ENCODE assay signal across 1 cellular context in the genomic region with DNA sequence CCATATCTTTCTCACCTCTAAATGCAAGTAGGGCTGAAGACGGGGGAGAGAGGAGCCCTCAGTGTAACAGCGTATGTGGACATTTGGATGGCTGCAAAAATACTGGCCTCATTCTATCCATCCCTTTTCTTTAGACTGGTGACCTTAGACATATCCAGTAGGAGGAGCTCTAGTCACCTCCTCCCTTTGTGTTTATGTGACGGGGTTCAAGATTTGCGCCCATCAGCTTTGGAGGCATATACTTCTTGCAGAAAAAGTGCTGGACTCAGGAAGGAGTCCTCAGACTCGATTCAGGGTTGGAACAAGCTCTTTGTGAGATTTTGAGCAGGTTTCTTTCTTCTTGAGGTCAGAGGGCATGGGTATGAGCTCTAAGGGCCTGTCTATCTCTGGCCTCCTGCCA.
TF ChIP-seq lines count a peak whose summit lies in the region.

No MANE protein-coding gene starts in this region.

TF ChIP-seq in H1, 55 proteins besides CTCF, POLR2A, EP300 and RAD21 (continued from another document):
- TF ChIP-seq, protein P1, sequence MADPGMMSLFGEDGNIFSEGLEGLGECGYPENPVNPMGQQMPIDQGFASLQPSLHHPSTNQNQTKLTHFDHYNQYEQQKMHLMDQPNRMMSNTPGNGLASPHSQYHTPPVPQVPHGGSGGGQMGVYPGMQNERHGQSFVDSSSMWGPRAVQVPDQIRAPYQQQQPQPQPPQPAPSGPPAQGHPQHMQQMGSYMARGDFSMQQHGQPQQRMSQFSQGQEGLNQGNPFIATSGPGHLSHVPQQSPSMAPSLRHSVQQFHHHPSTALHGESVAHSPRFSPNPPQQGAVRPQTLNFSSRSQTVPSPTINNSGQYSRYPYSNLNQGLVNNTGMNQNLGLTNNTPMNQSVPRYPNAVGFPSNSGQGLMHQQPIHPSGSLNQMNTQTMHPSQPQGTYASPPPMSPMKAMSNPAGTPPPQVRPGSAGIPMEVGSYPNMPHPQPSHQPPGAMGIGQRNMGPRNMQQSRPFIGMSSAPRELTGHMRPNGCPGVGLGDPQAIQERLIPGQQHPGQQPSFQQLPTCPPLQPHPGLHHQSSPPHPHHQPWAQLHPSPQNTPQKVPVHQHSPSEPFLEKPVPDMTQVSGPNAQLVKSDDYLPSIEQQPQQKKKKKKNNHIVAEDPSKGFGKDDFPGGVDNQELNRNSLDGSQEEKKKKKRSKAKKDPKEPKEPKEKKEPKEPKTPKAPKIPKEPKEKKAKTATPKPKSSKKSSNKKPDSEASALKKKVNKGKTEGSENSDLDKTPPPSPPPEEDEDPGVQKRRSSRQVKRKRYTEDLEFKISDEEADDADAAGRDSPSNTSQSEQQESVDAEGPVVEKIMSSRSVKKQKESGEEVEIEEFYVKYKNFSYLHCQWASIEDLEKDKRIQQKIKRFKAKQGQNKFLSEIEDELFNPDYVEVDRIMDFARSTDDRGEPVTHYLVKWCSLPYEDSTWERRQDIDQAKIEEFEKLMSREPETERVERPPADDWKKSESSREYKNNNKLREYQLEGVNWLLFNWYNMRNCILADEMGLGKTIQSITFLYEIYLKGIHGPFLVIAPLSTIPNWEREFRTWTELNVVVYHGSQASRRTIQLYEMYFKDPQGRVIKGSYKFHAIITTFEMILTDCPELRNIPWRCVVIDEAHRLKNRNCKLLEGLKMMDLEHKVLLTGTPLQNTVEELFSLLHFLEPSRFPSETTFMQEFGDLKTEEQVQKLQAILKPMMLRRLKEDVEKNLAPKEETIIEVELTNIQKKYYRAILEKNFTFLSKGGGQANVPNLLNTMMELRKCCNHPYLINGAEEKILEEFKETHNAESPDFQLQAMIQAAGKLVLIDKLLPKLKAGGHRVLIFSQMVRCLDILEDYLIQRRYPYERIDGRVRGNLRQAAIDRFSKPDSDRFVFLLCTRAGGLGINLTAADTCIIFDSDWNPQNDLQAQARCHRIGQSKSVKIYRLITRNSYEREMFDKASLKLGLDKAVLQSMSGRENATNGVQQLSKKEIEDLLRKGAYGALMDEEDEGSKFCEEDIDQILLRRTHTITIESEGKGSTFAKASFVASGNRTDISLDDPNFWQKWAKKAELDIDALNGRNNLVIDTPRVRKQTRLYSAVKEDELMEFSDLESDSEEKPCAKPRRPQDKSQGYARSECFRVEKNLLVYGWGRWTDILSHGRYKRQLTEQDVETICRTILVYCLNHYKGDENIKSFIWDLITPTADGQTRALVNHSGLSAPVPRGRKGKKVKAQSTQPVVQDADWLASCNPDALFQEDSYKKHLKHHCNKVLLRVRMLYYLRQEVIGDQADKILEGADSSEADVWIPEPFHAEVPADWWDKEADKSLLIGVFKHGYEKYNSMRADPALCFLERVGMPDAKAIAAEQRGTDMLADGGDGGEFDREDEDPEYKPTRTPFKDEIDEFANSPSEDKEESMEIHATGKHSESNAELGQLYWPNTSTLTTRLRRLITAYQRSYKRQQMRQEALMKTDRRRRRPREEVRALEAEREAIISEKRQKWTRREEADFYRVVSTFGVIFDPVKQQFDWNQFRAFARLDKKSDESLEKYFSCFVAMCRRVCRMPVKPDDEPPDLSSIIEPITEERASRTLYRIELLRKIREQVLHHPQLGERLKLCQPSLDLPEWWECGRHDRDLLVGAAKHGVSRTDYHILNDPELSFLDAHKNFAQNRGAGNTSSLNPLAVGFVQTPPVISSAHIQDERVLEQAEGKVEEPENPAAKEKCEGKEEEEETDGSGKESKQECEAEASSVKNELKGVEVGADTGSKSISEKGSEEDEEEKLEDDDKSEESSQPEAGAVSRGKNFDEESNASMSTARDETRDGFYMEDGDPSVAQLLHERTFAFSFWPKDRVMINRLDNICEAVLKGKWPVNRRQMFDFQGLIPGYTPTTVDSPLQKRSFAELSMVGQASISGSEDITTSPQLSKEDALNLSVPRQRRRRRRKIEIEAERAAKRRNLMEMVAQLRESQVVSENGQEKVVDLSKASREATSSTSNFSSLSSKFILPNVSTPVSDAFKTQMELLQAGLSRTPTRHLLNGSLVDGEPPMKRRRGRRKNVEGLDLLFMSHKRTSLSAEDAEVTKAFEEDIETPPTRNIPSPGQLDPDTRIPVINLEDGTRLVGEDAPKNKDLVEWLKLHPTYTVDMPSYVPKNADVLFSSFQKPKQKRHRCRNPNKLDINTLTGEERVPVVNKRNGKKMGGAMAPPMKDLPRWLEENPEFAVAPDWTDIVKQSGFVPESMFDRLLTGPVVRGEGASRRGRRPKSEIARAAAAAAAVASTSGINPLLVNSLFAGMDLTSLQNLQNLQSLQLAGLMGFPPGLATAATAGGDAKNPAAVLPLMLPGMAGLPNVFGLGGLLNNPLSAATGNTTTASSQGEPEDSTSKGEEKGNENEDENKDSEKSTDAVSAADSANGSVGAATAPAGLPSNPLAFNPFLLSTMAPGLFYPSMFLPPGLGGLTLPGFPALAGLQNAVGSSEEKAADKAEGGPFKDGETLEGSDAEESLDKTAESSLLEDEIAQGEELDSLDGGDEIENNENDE (IDR thresholded peaks at IDR 0.05; ENCODE audit: insufficient replicate concordance, low read length), result no peak
- TF ChIP-seq CHD2 (IDR thresholded peaks at IDR 0.05; ENCODE audit: low read length) (no peak), SP2 (IDR thresholded peaks at IDR 0.05; ENCODE audit: low read length) (no peak), HDAC2 (IDR thresholded peaks at IDR 0.05; ENCODE audit: borderline replicate concordance in 1 of 2, low read depth in 2 of 2, low read length in 2 of 2) (no peak), MAFK (IDR thresholded peaks at IDR 0.05; ENCODE audit: low read depth, low read length) (no peak), EZH2 (IDR thresholded peaks at IDR 0.05; ENCODE audit: low read depth, low read length, severe bottlenecking) (no peak), RXRA (IDR thresholded peaks at IDR 0.05; ENCODE audit: insufficient read depth, low read depth, low read length) (no peak)
